20 cellular contexts compared by ENCODE assay signal in genomic region chr2:196286821-196287220, GRCh38.
A peak's percentile ranks its signal among the peaks of the same experiment; 100 is the strongest.
DNase-seq lines count a peak whose midpoint lies in the region; ATAC-seq and TF ChIP-seq lines count a peak whose summit lies in the region.
"Had no signal": no experiment of that assay in that cellular context is flagged by ENCODE, and none has a peak within 500 bp of the region (broad histone marks: within the 10 kb centered on the region; RNA-seq: fewer than 3 reads in every experiment).

No MANE protein-coding gene starts in this region.

- TF ChIP-seq CTCF in left lung (IDR thresholded peaks at IDR 0.05), result no peak

- peaks cover 4 to 7% of the 10 kb centered on the region in 2 donors for H3K4me1 ChIP-seq in left lung

- no peaks in the 10 kb centered on the region for H3K36me3 ChIP-seq in left lung
- H3K36me3 ChIP-seq: SJCRH30 had no signal

- ATAC-seq in GM18511 (IDR thresholded peaks at IDR 0.05; ENCODE audit: unreplicated experiment) (peak; percentile 42), GM19438 (IDR thresholded peaks at IDR 0.05; ENCODE audit: low read depth, unreplicated experiment) (peak; percentile 41), HG02852 (IDR thresholded peaks at IDR 0.05; ENCODE audit: unreplicated experiment) (peak; percentile 47), HG03565 (IDR thresholded peaks at IDR 0.05; ENCODE audit: unreplicated experiment) (peak; percentile 36), esophagus mucosa (no peak), left lung (no peak)
- ATAC-seq: PC-3 had no signal

- intact Hi-C loops in left lung (cut with DNase I), result no loop called here

- no peaks in the 10 kb centered on the region for H3K9me3 ChIP-seq in left lung
- H3K9me3 ChIP-seq: SJCRH30 had no signal

- no peak overlapping the region for H3K4me3 ChIP-seq in left lung
- H3K4me3 ChIP-seq: hepatocyte, SJCRH30 had no signal

- H3K27ac ChIP-seq in left lung, result no peak overlapping the region
- H3K27ac ChIP-seq: hepatocyte, SJCRH30 had no signal

- DNase-seq in ecto neural progenitor cell (ENCODE audit: low spot score) (no peak), left lung (no peak), NCI-H2227 treated with DMSO at 0.1 percent for 48 hours (lab: John Stamatoyannopoulos, UW) (no peak)
- DNase-seq: activated CD4-positive, CD25-positive, alpha-beta regulatory T cell treated with anti-CD3 and anti-CD28 coated beads, Interleukin-2, amount 50 U/mL, for 72 hours; anterior cingulate cortex; CD8-positive, alpha-beta memory T cell; DMS79 treated with DMSO at 0.1 percent for 48 hours; kidney glomerular epithelial cell; mesenchymal stem cell; NCI-H1092 treated with DMSO at 0.1 percent for 48 hours; NCI-H774; PC-3; SJCRH30; small intestine had no signal

- H3K27me3 ChIP-seq in left lung, result no peaks in the 10 kb centered on the region
- H3K27me3 ChIP-seq: hepatocyte, SJCRH30 had no signal

Comparison
In these comparisons a context has a peak if more than half of its experiments do, and no peak if none do; other contexts are left out.
1. ATAC-seq: peak in GM18511 (single experiment), GM19438 (single experiment), HG02852 (single experiment) and HG03565 (single experiment); none in esophagus mucosa (single experiment) and left lung (single experiment).